14 cellular contexts compared by ENCODE assay signal in genomic region chr2:156339866-156340265, GRCh38. TPM values are rescaled to one million over a fixed set of nuclear protein-coding genes. Genes with fewer than 3 reads are reported as not detected.
DNase-seq lines count a peak whose midpoint lies in the region; ATAC-seq and TF ChIP-seq lines count a peak whose summit lies in the region.
"Had no signal": no experiment of that assay in that cellular context is flagged by ENCODE, and none has a peak within 500 bp of the region (broad histone marks: within the 10 kb centered on the region; RNA-seq: fewer than 3 reads in every experiment).

No MANE protein-coding gene starts in this region.

- H3K9me3 ChIP-seq in mammary epithelial cell (replicated peaks; ENCODE audit: insufficient read depth, low read length) (no peaks in the 10 kb centered on the region), thyroid gland (no peaks in the 10 kb centered on the region)
- H3K9me3 ChIP-seq: testis had no signal

- dilution Hi-C loops in mammary epithelial cell (cut with HindIII; ENCODE audit: low sequenced_read_pairs): no loop called here

- CTCF ChIA-PET in MCF 10A (lab: Yijun Ruan, JAX): interaction anchor here (0.7 to 2.3 kb wide), 5 partner anchors 81 to 250 kb away, joined by 3 to 15 read pairs (median 3); no protein-coding TSS in a partner anchor
- CTCF ChIA-PET in mammary epithelial cell (lab: Charles Lee; ENCODE audit: low non-redundant PET): no interaction called here
- CTCF ChIA-PET in activated CD8-positive, alpha-beta T cell treated with anti-CD3 and anti-CD28 coated beads, Interleukin-2, amount 10 ng/mL, durations not matched to agents 7 days and 5 days (lab: Charles Lee): interaction anchor here (1.2 to 2.0 kb wide), 3 partner anchors 60 to 250 kb away, joined by 3 to 12 read pairs (median 11); no protein-coding TSS in a partner anchor

- peaks cover 13% of the 10 kb centered on the region for H3K4me1 Mint-ChIP-seq in MCF 10A (ENCODE audit: insufficient read depth, unreplicated experiment)
- H3K4me1 Mint-ChIP-seq in activated CD8-positive, alpha-beta T cell treated with anti-CD3 and anti-CD28 coated beads, Interleukin-2, amount 10 ng/mL, durations not matched to agents 7 days and 5 days (ENCODE audit: low read depth): peaks cover 52% of the 10 kb centered on the region

- H3K27ac Mint-ChIP-seq in MCF 10A (ENCODE audit: low read depth, unreplicated experiment): peak overlapping the region; percentile 27
- H3K27ac Mint-ChIP-seq in activated CD8-positive, alpha-beta T cell treated with anti-CD3 and anti-CD28 coated beads, Interleukin-2, amount 10 ng/mL, durations not matched to agents 7 days and 5 days: no peak overlapping the region

- H3K4me1 ChIP-seq in mammary epithelial cell (ENCODE audit: insufficient read depth, low read length) (peaks cover 23% of the 10 kb centered on the region), thyroid gland (peaks cover 23 to 24% of the 10 kb centered on the region in 2 donors)

- no peak for DNase-seq in MCF 10A (ENCODE audit: unreplicated experiment)
- DNase-seq in mammary epithelial cell: no peak
- DNase-seq in activated CD8-positive, alpha-beta T cell treated with anti-CD3 and anti-CD28 coated beads, Interleukin-2, amount 10 ng/mL, durations not matched to agents 7 days and 5 days: no peak
- DNase-seq in thyroid gland: no peak
- no peak for DNase-seq in hepatic stellate cell (ENCODE audit: low spot score)
- no peak for DNase-seq in stimulated activated naive CD4-positive, alpha-beta T cell (lab: John Stamatoyannopoulos, UW)
- DNase-seq: activated CD8-positive, alpha-beta memory T cell treated with anti-CD3 and anti-CD28 coated beads, Interleukin-2, amount 50 U/mL, for 4 hours; NCI-H1105; stimulated activated CD4-positive, alpha-beta T cell treated with anti-CD3 and anti-CD28 coated beads, Interleukin-4, amount 100 ng/mL, for 1 hour; testis had no signal

- 74% methylated on average over 3 of the region's 3 CpGs for WGBS in mammary epithelial cell (ENCODE audit: low coverage, missing lambda C conversion rate)
- WGBS in thyroid gland, 2 donors: 77 to 78% methylated on average over 3 of the region's 3 CpGs

- TF ChIP-seq CTCF in MCF 10A (IDR thresholded peaks at IDR 0.05; ENCODE audit: unreplicated experiment): no peak
- TF ChIP-seq CTCF in mammary epithelial cell (conservative IDR thresholded peaks at IDR 0.05 in 1 of 2, IDR thresholded peaks at IDR 0.05 in 1 of 2; ENCODE audit: extremely low read depth in 1 of 2, insufficient read depth in 1 of 2, low read depth in 1 of 2, low read length in 2 of 2): no peak
- TF ChIP-seq CTCF in thyroid gland (IDR thresholded peaks at IDR 0.05): no peak

- H4K20me1 ChIP-seq in mammary epithelial cell (ENCODE audit: insufficient read depth, low read length): no peaks in the 10 kb centered on the region

- H3K27me3 ChIP-seq in mammary epithelial cell (ENCODE audit: insufficient read depth, low read length): no peaks in the 10 kb centered on the region
- no peaks in the 10 kb centered on the region for H3K27me3 ChIP-seq in layer of hippocampus (ENCODE audit: control insufficient read depth, insufficient read depth, low read length)
- no peaks in the 10 kb centered on the region for H3K27me3 ChIP-seq in thyroid gland
- H3K27me3 ChIP-seq: testis had no signal

- TF ChIP-seq POLR2A in thyroid gland (IDR thresholded peaks at IDR 0.05): no peak

- H3K4me3 ChIP-seq in mammary epithelial cell (replicated peaks in 1 of 3; ENCODE audit: insufficient read depth in 1 of 3, low read depth in 2 of 3, low read length in 3 of 3) (no peak overlapping the region), thyroid gland (replicated peaks in 1 of 3) (no peak overlapping the region)
- H3K4me3 ChIP-seq: testis had no signal

- no peaks in the 10 kb centered on the region for H3K27me3 Mint-ChIP-seq in MCF 10A (ENCODE audit: insufficient read depth, unreplicated experiment)
- H3K27me3 Mint-ChIP-seq in activated CD8-positive, alpha-beta T cell treated with anti-CD3 and anti-CD28 coated beads, Interleukin-2, amount 10 ng/mL, durations not matched to agents 7 days and 5 days (ENCODE audit: low read depth): no peaks in the 10 kb centered on the region
- H3K27me3 Mint-ChIP-seq: central memory CD8-positive, alpha-beta T cell had no signal

- no peak overlapping the region for H3K4me2 ChIP-seq in mammary epithelial cell (ENCODE audit: insufficient read depth, low read depth, low read length)

- H3K27ac ChIP-seq in mammary epithelial cell (ENCODE audit: insufficient read depth, low read depth, low read length) (no peak overlapping the region), layer of hippocampus (ENCODE audit: low read depth, low read length) (peak overlapping the region; percentile 64), thyroid gland (peak overlapping the region; percentile 49 to 100 (median 100))

- intact Hi-C loops in MCF 10A (cut with micrococcal nuclease): loop anchor here (2.0 kb wide), 1 partner anchor 97 kb away; the partner anchor contains the start of gene GPD2
- intact Hi-C loops in mammary epithelial cell (cut with micrococcal nuclease): no loop called here
- intact Hi-C loops in thyroid gland (cut with DNase I): loop anchor here (10.0 kb wide), 1 partner anchor 55 kb away; no protein-coding TSS in a partner anchor

- POLR2A ChIA-PET in MCF 10A (lab: Yijun Ruan, JAX): interaction anchor here (1.0 to 6.8 kb wide), 3 partner anchors 61 to 134 kb away, joined by 5 to 90 read pairs (median 17); partner anchors contain the start of gene GPD2
- POLR2A ChIA-PET in activated CD8-positive, alpha-beta T cell treated with anti-CD3 and anti-CD28 coated beads, Interleukin-2, amount 10 ng/mL, durations not matched to agents 7 days and 5 days (lab: Charles Lee): interaction anchor here (1.3 to 4.1 kb wide), 3 partner anchors 60 to 142 kb away, joined by 4 to 46 read pairs (median 5); partner anchors contain the start of gene GPD2

- BruUV-seq in MCF 10A (replicated peaks; lab: Mats Ljungman, UMichigan) (no TSS peak), mammary epithelial cell (replicated peaks; lab: Mats Ljungman, UMichigan) (no TSS peak)

- no peaks in the 10 kb centered on the region for H3K9me3 Mint-ChIP-seq in MCF 10A (ENCODE audit: unreplicated experiment)
- no peaks in the 10 kb centered on the region for H3K9me3 Mint-ChIP-seq in activated CD8-positive, alpha-beta T cell treated with anti-CD3 and anti-CD28 coated beads, Interleukin-2, amount 10 ng/mL, durations not matched to agents 7 days and 5 days (ENCODE audit: insufficient read depth)
- H3K9me3 Mint-ChIP-seq: central memory CD8-positive, alpha-beta T cell had no signal

- H3K36me3 Mint-ChIP-seq in MCF 10A (ENCODE audit: insufficient read depth, unreplicated experiment): peaks cover 5% of the 10 kb centered on the region
- H3K36me3 Mint-ChIP-seq in activated CD8-positive, alpha-beta T cell treated with anti-CD3 and anti-CD28 coated beads, Interleukin-2, amount 10 ng/mL, durations not matched to agents 7 days and 5 days (ENCODE audit: low read depth): peaks cover 3% of the 10 kb centered on the region

- ATAC-seq in activated CD8-positive, alpha-beta T cell treated with anti-CD3 and anti-CD28 coated beads, Interleukin-2, amount 10 ng/mL, durations not matched to agents 7 days and 5 days: no peak
- ATAC-seq in HG03469 (IDR thresholded peaks at IDR 0.05; ENCODE audit: unreplicated experiment): no peak
- ATAC-seq: left colon had no signal

- peaks cover 6% of the 10 kb centered on the region for H3K79me2 ChIP-seq in mammary epithelial cell (ENCODE audit: insufficient read depth, low read length)

- H2AFZ ChIP-seq in mammary epithelial cell (ENCODE audit: low read depth, low read length): no peak overlapping the region

- no peaks in the 10 kb centered on the region for H3K36me3 ChIP-seq in mammary epithelial cell (ENCODE audit: insufficient read depth, low read length)
- H3K36me3 ChIP-seq in thyroid gland: no peaks in the 10 kb centered on the region

- H3K4me3 Mint-ChIP-seq in MCF 10A (ENCODE audit: unreplicated experiment): no peak overlapping the region
- H3K4me3 Mint-ChIP-seq in activated CD8-positive, alpha-beta T cell treated with anti-CD3 and anti-CD28 coated beads, Interleukin-2, amount 10 ng/mL, durations not matched to agents 7 days and 5 days: peak overlapping the region; percentile 96

- no peak overlapping the region for H3K9ac ChIP-seq in mammary epithelial cell (ENCODE audit: insufficient read depth, low read length)

- in situ Hi-C loops in mammary epithelial cell (cut with MboI; ENCODE audit: low sequenced_read_pairs in 2 of 2): loop anchor here in 1 of 2 donors (25.0 kb wide), 2 partner anchors 97 to 547 kb away; partner anchors contain the start of gene GPD2

RNA-seq across cellular contexts. Expression of gene NR4A2, which starts 7.3 kb away (rescaled TPM):
- 1.4 and 2.6 TPM in 2 replicates for total RNA-seq in MCF 10A (2022)
- total RNA-seq in mammary epithelial cell: 1 to 10 TPM in 1 of 2 donors, under 1 TPM in 1; 0.50 to 1.3 TPM
- 0.26 TPM for polyA plus RNA-seq in mammary epithelial cell
- not detected for polyA minus RNA-seq in mammary epithelial cell
- 1 to 10 TPM; 1.9 to 2.0 TPM for total RNA-seq in activated CD8-positive, alpha-beta T cell treated with anti-CD3 and anti-CD28 coated beads, Interleukin-2, amount 10 ng/mL, durations not matched to agents 7 days and 5 days
- 1 to 10 TPM; 4.2 to 7.5 (median 5.0) TPM for total RNA-seq in thyroid gland
